26 cellular contexts compared by ENCODE assay signal in the genomic region with DNA sequence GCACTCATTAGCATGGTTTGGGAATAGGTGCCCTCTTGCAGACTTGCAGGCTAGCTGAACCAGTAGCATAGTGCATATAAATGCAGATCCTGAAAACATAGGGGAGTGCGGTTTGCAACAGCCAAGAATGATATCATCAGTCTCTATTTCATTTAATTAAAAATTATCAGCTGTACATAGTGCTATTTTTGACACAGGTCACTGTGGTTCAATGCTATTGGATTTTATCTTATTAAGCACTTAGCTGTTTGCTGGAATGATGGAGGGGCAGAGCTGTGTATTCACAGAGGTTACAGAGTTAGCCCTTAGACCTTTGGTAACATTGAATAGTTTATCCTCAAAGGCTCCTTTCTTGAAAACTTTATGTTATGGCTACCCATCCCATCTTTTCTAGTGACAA.
"Had no signal": no experiment of that assay in that cellular context is flagged by ENCODE, and none has a peak within 500 bp of the region (broad histone marks: within the 10 kb centered on the region; RNA-seq: fewer than 3 reads in every experiment).

No MANE protein-coding gene starts in this region.

- H3K36me3 ChIP-seq: stomach, suprapubic skin, thoracic aorta, thyroid gland, tibial artery, tibial nerve, transverse colon, upper lobe of left lung, upper lobe of right lung, uterus, vagina had no signal

- ATAC-seq: stimulated activated effector memory CD8-positive, alpha-beta T cell treated with anti-CD3 and anti-CD28 coated beads, Interleukin-12 subunit alpha, Interleukin-12 subunit beta, amount 100 ng/mL, for 72 hours; stimulated activated memory B cell treated with anti-CD40 and anti-IgM and Interleukin-4, amounts not matched to agents 10 μg/mL and 1 μg/mL and 100 μg/mL, for 72 hours; stimulated activated naive B cell treated with anti-CD40 and anti-IgM and Interleukin-4, amounts not matched to agents 10 μg/mL and 1 μg/mL and 100 μg/mL, for 72 hours; stimulated activated naive CD8-positive, alpha-beta T cell treated with anti-CD3 and anti-CD28 coated beads, Interleukin-15, amount 100 ng/mL, for 72 hours; stimulated activated naive CD8-positive, alpha-beta T cell treated with anti-CD3 and anti-CD28 coated beads, Interleukin-15, Interleukin-2, amounts not matched to agents 100 U/mL and 50 U/mL, for 24 hours; upper lobe of right lung had no signal

- H3K9me3 ChIP-seq: stomach, suprapubic skin, testis, thoracic aorta, thyroid gland, tibial artery, tibial nerve, transverse colon, upper lobe of left lung, upper lobe of right lung, uterus, vagina had no signal

- H3K4me3 ChIP-seq: stomach, suprapubic skin, testis, thoracic aorta, thyroid gland, tibial artery, tibial nerve, transverse colon, upper lobe of left lung, upper lobe of right lung, uterus, vagina had no signal

- DNase-seq: stimulated activated CD4-positive, alpha-beta T cell treated with anti-CD3 and anti-CD28 coated beads, Interleukin-2, amount 100 ng/mL, for 48 hours; stimulated activated CD4-positive, alpha-beta T cell treated with anti-CD3 and anti-CD28 coated beads, Interleukin-4, amount 100 ng/mL, for 1 hour; stimulated activated CD4-positive, alpha-beta T cell treated with anti-CD3 and anti-CD28 coated beads, Interleukin-4, amount 100 ng/mL, for 24 hours; stimulated activated CD4-positive, alpha-beta T cell treated with anti-CD3 and anti-CD28 coated beads, Interleukin-4, amount 100 ng/mL, for 4 hours; stimulated activated CD8-positive, alpha-beta memory T cell treated with anti-CD3 and anti-CD28 coated beads, Interleukin-4, amount 100 ng/mL, for 48 hours; stimulated activated naive B cell treated with anti-CD40 and anti-IgM and Interleukin-4, amounts not matched to agents 10 μg/mL and 1 μg/mL and 100 μg/mL, for 72 hours; stimulated activated naive CD4-positive, alpha-beta T cell; stimulated activated naive CD4-positive, alpha-beta T cell treated with Interleukin-2 at 50 U/mL for 16 hours; stimulated activated naive CD8-positive, alpha-beta T cell treated with anti-CD3 and anti-CD28 coated beads, Interleukin-15, amount 100 ng/mL, for 72 hours; stimulated activated naive CD8-positive, alpha-beta T cell treated with anti-CD3 and anti-CD28 coated beads, Interleukin-15, Interleukin-2, amounts not matched to agents 100 U/mL and 50 U/mL, for 24 hours; stomach; substantia nigra; testis; thyroid gland; tibial artery; transverse colon; trophoblast cell; upper lobe of left lung; upper lobe of right lung; uterus had no signal

- H3K27me3 ChIP-seq: stomach, suprapubic skin, testis, thyroid gland, tibial artery, tibial nerve, transverse colon, upper lobe of left lung, upper lobe of right lung, uterus, vagina had no signal

- H3K4me1 ChIP-seq: stomach, suprapubic skin, testis, thyroid gland, tibial artery, tibial nerve, transverse colon, upper lobe of left lung, upper lobe of right lung, uterus, vagina had no signal

- H3K27ac ChIP-seq: stomach, suprapubic skin, testis, thoracic aorta, thyroid gland, tibial artery, tibial nerve, transverse colon, upper lobe of left lung, upper lobe of right lung, uterus, vagina had no signal
